ENCODE assay signal across 8 cellular contexts in genomic region chr4:122309988-122310626, GRCh38.
A peak's percentile ranks its signal among the peaks of the same experiment; 100 is the strongest.
DNase-seq lines count a peak whose midpoint lies in the region; ATAC-seq, FAIRE-seq and TF ChIP-seq lines count a peak whose summit lies in the region.

No MANE protein-coding gene starts in this region.

- CTCF ChIA-PET in AG04449 (lab: Yijun Ruan, JAX): interaction anchor here (1.0 to 1.5 kb wide), 3 partner anchors 11 to 620 kb away, joined by 3 to 4 read pairs (median 4); no protein-coding TSS in a partner anchor

- no peak overlapping the region for H3K4me3 ChIP-seq in AG04449 (ENCODE audit: low read depth, low read length)

- POLR2A ChIA-PET in AG04449 (lab: Yijun Ruan, JAX): interaction anchor here (0.5 kb wide), 1 partner anchor 10 kb away, joined by 3 read pairs; no protein-coding TSS in a partner anchor

- TF ChIP-seq CTCF in AG04449 (IDR thresholded peaks at IDR 0.05; ENCODE audit: insufficient read depth, low read length, missing control alignments): peak; percentile 9

- no peak for ATAC-seq in GM19455 (IDR thresholded peaks at IDR 0.05; ENCODE audit: unreplicated experiment)
- ATAC-seq in GM19351 (IDR thresholded peaks at IDR 0.05; ENCODE audit: unreplicated experiment): no peak
- no peak for ATAC-seq in GM18511 (IDR thresholded peaks at IDR 0.05; ENCODE audit: unreplicated experiment)

- peak; percentile 51 for FAIRE-seq in GM18507 (lab: Jason Lieb, UNC)

- no peak for DNase-seq in AG04449 (ENCODE audit: low read depth, low spot score)
- no peak for DNase-seq in GM18507 (ENCODE audit: extremely low spot score, insufficient read length, low read depth)
- peak; percentile 23 for DNase-seq in SKM-1 (lab: John Stamatoyannopoulos, UW; ENCODE audit: unreplicated experiment)
- peak; percentile 6 for DNase-seq in glomerular visceral epithelial cell (ENCODE audit: extremely low spot score)
- DNase-seq in stimulated activated CD4-positive, alpha-beta T cell treated with anti-CD3 and anti-CD28 coated beads, Interleukin-2, amount 100 ng/mL, for 24 hours: no peak

Comparison
In these comparisons a context has a peak if more than half of its experiments do, and no peak if none do; other contexts are left out.
1. DNase-seq: peak in SKM-1 (single experiment) and glomerular visceral epithelial cell (single experiment); none in AG04449 (single experiment), GM18507 (single experiment) and stimulated activated CD4-positive, alpha-beta T cell treated with anti-CD3 and anti-CD28 coated beads, Interleukin-2, amount 100 ng/mL, for 24 hours (0 of 2).